Comparison of ENCODE assay signal across 8 cellular contexts in genomic region chr5:1522601-1523479, GRCh38. TPM values are rescaled to one million over a fixed set of nuclear protein-coding genes. Genes with fewer than 3 reads are reported as not detected.
DNase-seq lines count a peak whose midpoint lies in the region; FAIRE-seq and TF ChIP-seq lines count a peak whose summit lies in the region.

No MANE protein-coding gene starts in this region.

- CTCF ChIA-PET in activated naive CD4-positive, alpha-beta T cell treated with anti-CD3 and anti-CD28 coated beads for 36 hours (lab: Charles Lee): interaction anchor here (1.0 kb wide), 1 partner anchor 120 kb away, joined by 3 read pairs; no protein-coding TSS in a partner anchor
- CTCF ChIA-PET in RWPE1 (lab: Yijun Ruan, JAX): interaction anchor here (0.6 kb wide), 2 partner anchors 72 to 131 kb away, joined by 3 to 4 read pairs; no protein-coding TSS in a partner anchor

- H3K4me3 ChIP-seq in effector memory CD4-positive, alpha-beta T cell (ENCODE audit: insufficient read depth, low read depth, low read length, poor library complexity, severe bottlenecking): peak overlapping the region; percentile 67

- peaks cover 9% of the 10 kb centered on the region for H3K36me3 Mint-ChIP-seq in activated naive CD4-positive, alpha-beta T cell treated with anti-CD3 and anti-CD28 coated beads for 36 hours (ENCODE audit: low read depth)

- H3K27ac ChIP-seq in RWPE1: peak overlapping the region; percentile 78
- H3K27ac ChIP-seq in effector memory CD4-positive, alpha-beta T cell (ENCODE audit: insufficient read depth, low read length, poor library complexity, severe bottlenecking): no peak overlapping the region

- H3K4me1 Mint-ChIP-seq in activated naive CD4-positive, alpha-beta T cell treated with anti-CD3 and anti-CD28 coated beads for 36 hours (ENCODE audit: low read depth): peaks cover 22% of the 10 kb centered on the region

- no peaks in the 10 kb centered on the region for H3K9me3 ChIP-seq in effector memory CD4-positive, alpha-beta T cell (ENCODE audit: control insufficient read depth, low read length)

- TF ChIP-seq CTCF in RWPE1 (conservative IDR thresholded peaks at IDR 0.05; ENCODE audit: low read depth): no peak

- H3K4me3 Mint-ChIP-seq in activated naive CD4-positive, alpha-beta T cell treated with anti-CD3 and anti-CD28 coated beads for 36 hours: peak overlapping the region; percentile 87

- no peaks in the 10 kb centered on the region for H3K27me3 ChIP-seq in effector memory CD4-positive, alpha-beta T cell (replicated peaks; ENCODE audit: control insufficient read depth, insufficient read depth, low read length, poor library complexity, severe bottlenecking)

- H3K36me3 ChIP-seq in effector memory CD4-positive, alpha-beta T cell (ENCODE audit: control insufficient read depth, insufficient read depth, low read length): peaks cover 14% of the 10 kb centered on the region

- FAIRE-seq in urothelium cell line (lab: Jason Lieb, UNC): no peak

- peak overlapping the region; percentile 4 for H3K27ac Mint-ChIP-seq in activated naive CD4-positive, alpha-beta T cell treated with anti-CD3 and anti-CD28 coated beads for 36 hours

- DNase-seq in activated naive CD4-positive, alpha-beta T cell treated with anti-CD3 and anti-CD28 coated beads for 36 hours: peak; percentile 21
- no peak for DNase-seq in activated naive CD4-positive, alpha-beta T cell (lab: John Stamatoyannopoulos, UW)
- DNase-seq in RWPE1 (ENCODE audit: low spot score) (no peak), mucosa of gallbladder (ENCODE audit: low spot score) (peak; percentile 9), urothelium cell line (ENCODE audit: low spot score) (peak; percentile 38), HPDE6-E6E7 (ENCODE audit: extremely low spot score) (no peak), LoVo (ENCODE audit: low spot score) (no peak)
- no peak for DNase-seq in effector memory CD4-positive, alpha-beta T cell

- H3K9me3 Mint-ChIP-seq in activated naive CD4-positive, alpha-beta T cell treated with anti-CD3 and anti-CD28 coated beads for 36 hours: no peaks in the 10 kb centered on the region

- POLR2A ChIA-PET in RWPE1 (lab: Yijun Ruan, JAX; ENCODE audit: low non-redundant PET): interaction anchor here (1.3 kb wide), 1 partner anchor 20 kb away, joined by 4 read pairs; no protein-coding TSS in a partner anchor

- H3K4me1 ChIP-seq in effector memory CD4-positive, alpha-beta T cell (ENCODE audit: control insufficient read depth, insufficient read depth, low read length, poor library complexity, severe bottlenecking): peaks cover 20% of the 10 kb centered on the region

- no peaks in the 10 kb centered on the region for H3K27me3 Mint-ChIP-seq in activated naive CD4-positive, alpha-beta T cell treated with anti-CD3 and anti-CD28 coated beads for 36 hours (ENCODE audit: low read depth)

- intact Hi-C loops in activated naive CD4-positive, alpha-beta T cell treated with anti-CD3 and anti-CD28 coated beads for 36 hours (cut with micrococcal nuclease): loop anchor here (1.0 kb wide), 1 partner anchor 71 kb away; no protein-coding TSS in a partner anchor

RNA-seq across cellular contexts. Expression of gene LPCAT1, which starts 0.9 kb away (rescaled TPM):
- total RNA-seq in activated naive CD4-positive, alpha-beta T cell treated with anti-CD3 and anti-CD28 coated beads for 36 hours: 10 to 100 TPM; 31.2 to 34.1 TPM
- total RNA-seq in mucosa of gallbladder: 119 TPM

Comparison
In these comparisons a context has a peak if more than half of its experiments do, and no peak if none do; other contexts are left out.
1. DNase-seq: peak in activated naive CD4-positive, alpha-beta T cell treated with anti-CD3 and anti-CD28 coated beads for 36 hours (single experiment), mucosa of gallbladder (single experiment) and urothelium cell line (single experiment); none in activated naive CD4-positive, alpha-beta T cell (0 of 4), RWPE1 (single experiment), effector memory CD4-positive, alpha-beta T cell (0 of 3), HPDE6-E6E7 (single experiment) and LoVo (single experiment).